ENCODE assay signal across 7 cellular contexts in genomic region chr9:69671904-69672827, GRCh38. TPM values are rescaled to one million over a fixed set of nuclear protein-coding genes. Genes with fewer than 3 reads are reported as not detected.
DNase-seq lines count a peak whose midpoint lies in the region; ATAC-seq lines count a peak whose summit lies in the region.

Gene APBA1, minus strand, starts transcription at chr9:69672371.

- ATAC-seq in GM18511 (IDR thresholded peaks at IDR 0.05; ENCODE audit: unreplicated experiment): peak; percentile 56
- peak; percentile 62 for ATAC-seq in HG02759 (IDR thresholded peaks at IDR 0.05; ENCODE audit: unreplicated experiment)

- DNase-seq in NCI-H2029 treated with DMSO at 0.1 percent for 48 hours (lab: John Stamatoyannopoulos, UW) (peak; percentile 22), lung microvascular endothelial cell (ENCODE audit: low read depth in 2 of 2) (peak; percentile 66 to 72)
- peak; percentile 36 to 41 for DNase-seq in activated CD4-positive, alpha-beta T cell treated with anti-CD3 and anti-CD28 coated beads, Interleukin-2, amount 50 U/mL, for 48 hours
- DNase-seq in effector CD8-positive, alpha-beta T cell (lab: John Stamatoyannopoulos, UW): peak; percentile 26
- DNase-seq in stimulated activated CD4-positive, alpha-beta T cell treated with anti-CD3 and anti-CD28 coated beads, TNF-alpha, amount 100 ng/mL, for 4 hours (ENCODE audit: low read depth in 3 of 3): peak; percentile 23 to 45 (median 26)

RNA-seq across cellular contexts. Expression of gene APBA1, which starts in this region (rescaled TPM):
- total RNA-seq in lung microvascular endothelial cell: 6.2 and 9.4 TPM in 2 replicates

Comparison
In these comparisons a context has a peak if more than half of its experiments do, and no peak if none do; other contexts are left out.
1. Peak in every context shown above with its lines: DNase-seq and ATAC-seq.